1 cellular context compared by ENCODE assay signal in the genomic region with DNA sequence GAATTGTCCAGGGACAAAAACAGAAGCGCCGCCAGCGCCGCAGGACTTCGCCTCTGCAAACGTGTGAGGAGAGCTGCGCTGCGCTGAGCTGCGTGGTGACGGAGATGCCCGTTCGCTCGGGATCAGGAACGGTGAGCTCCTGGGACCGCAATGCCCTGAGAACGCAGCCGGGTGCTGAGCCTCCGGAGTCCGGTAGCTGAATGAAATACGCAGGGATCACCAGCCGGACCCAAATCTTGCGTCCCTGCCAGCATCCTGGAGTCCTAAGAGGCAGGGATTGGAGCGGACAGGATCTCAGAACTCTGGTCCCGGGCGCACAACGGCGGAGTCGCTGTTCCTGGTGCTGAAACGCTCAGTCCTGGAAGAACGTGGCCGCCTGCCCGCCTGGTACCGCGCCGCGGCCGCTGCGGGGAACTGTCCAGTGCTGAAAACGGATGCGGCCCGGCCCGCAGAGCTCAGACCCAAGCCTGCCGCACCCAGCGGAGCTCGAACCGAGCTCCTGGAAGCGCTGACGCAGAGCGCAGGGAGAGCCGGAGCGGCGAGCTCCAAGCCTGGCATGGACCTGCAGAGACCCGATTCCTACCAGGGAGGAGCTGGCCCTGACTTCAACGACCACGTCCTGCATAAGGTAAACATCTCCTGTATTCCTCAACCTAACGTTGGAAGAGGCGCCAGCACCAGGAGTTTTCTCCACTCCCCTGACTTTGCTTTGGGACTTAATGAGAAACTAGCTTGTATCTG.
TF ChIP-seq lines count a peak whose summit lies in the region.

No MANE protein-coding gene starts in this region.

TF ChIP-seq in HepG2, 621 proteins besides CTCF, POLR2A, EP300 and RAD21 (continued from another document and continues in another):
- TF ChIP-seq, protein P1, sequence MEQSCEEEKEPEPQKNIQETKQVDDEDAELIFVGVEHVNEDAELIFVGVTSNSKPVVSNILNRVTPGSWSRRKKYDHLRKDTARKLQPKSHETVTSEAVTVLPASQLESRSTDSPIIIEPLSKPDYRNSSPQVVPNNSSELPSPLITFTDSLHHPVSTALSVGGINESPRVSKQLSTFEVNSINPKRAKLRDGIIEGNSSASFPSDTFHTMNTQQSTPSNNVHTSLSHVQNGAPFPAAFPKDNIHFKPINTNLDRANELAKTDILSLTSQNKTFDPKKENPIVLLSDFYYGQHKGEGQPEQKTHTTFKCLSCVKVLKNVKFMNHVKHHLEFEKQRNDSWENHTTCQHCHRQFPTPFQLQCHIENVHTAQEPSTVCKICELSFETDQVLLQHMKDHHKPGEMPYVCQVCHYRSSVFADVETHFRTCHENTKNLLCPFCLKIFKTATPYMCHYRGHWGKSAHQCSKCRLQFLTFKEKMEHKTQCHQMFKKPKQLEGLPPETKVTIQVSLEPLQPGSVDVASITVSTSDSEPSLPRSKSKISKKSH (CRISPR knock-in tag; IDR thresholded peaks at IDR 0.05; ENCODE audit: borderline replicate concordance) = peak; percentile 100
- TF ChIP-seq KDM4B (CRISPR knock-in tag; IDR thresholded peaks at IDR 0.05) = peak; percentile 100
- TF ChIP-seq, protein P2, sequence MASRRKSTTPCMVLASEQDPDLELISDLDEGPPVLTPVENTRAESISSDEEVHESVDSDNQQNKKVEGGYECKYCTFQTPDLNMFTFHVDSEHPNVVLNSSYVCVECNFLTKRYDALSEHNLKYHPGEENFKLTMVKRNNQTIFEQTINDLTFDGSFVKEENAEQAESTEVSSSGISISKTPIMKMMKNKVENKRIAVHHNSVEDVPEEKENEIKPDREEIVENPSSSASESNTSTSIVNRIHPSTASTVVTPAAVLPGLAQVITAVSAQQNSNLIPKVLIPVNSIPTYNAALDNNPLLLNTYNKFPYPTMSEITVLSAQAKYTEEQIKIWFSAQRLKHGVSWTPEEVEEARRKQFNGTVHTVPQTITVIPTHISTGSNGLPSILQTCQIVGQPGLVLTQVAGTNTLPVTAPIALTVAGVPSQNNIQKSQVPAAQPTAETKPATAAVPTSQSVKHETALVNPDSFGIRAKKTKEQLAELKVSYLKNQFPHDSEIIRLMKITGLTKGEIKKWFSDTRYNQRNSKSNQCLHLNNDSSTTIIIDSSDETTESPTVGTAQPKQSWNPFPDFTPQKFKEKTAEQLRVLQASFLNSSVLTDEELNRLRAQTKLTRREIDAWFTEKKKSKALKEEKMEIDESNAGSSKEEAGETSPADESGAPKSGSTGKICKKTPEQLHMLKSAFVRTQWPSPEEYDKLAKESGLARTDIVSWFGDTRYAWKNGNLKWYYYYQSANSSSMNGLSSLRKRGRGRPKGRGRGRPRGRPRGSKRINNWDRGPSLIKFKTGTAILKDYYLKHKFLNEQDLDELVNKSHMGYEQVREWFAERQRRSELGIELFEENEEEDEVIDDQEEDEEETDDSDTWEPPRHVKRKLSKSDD (CRISPR knock-in tag; IDR thresholded peaks at IDR 0.05; ENCODE audit: low read depth) = peak; percentile 99
- peak; percentile 99 for TF ChIP-seq MEF2D (CRISPR knock-in tag; IDR thresholded peaks at IDR 0.05)
- TF ChIP-seq, protein P3, sequence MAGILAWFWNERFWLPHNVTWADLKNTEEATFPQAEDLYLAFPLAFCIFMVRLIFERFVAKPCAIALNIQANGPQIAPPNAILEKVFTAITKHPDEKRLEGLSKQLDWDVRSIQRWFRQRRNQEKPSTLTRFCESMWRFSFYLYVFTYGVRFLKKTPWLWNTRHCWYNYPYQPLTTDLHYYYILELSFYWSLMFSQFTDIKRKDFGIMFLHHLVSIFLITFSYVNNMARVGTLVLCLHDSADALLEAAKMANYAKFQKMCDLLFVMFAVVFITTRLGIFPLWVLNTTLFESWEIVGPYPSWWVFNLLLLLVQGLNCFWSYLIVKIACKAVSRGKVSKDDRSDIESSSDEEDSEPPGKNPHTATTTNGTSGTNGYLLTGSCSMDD (CRISPR knock-in tag; IDR thresholded peaks at IDR 0.05) = peak; percentile 99
- no peak for TF ChIP-seq TBX3 (IDR thresholded peaks at IDR 0.05; ENCODE audit: borderline replicate concordance)
- peak; percentile 100 for TF ChIP-seq MXI1 (IDR thresholded peaks at IDR 0.05; ENCODE audit: borderline replicate concordance, low read depth, low read length)
- TF ChIP-seq ZNF343 (CRISPR knock-in tag; IDR thresholded peaks at IDR 0.05) = peak; percentile 99
- peak; percentile 93 for TF ChIP-seq ZNF3 (CRISPR knock-in tag; IDR thresholded peaks at IDR 0.05)
- TF ChIP-seq HOXA7 (CRISPR knock-in tag; IDR thresholded peaks at IDR 0.05) = peak; percentile 99
- peak; percentile 96 for TF ChIP-seq ZKSCAN5 (CRISPR knock-in tag; IDR thresholded peaks at IDR 0.05)
- TF ChIP-seq MIER3 (CRISPR knock-in tag; IDR thresholded peaks at IDR 0.05; ENCODE audit: borderline replicate concordance) = peak; percentile 100
- peak; percentile 56; the same call in 1 of the 2 replicates for TF ChIP-seq TRIM24 (CRISPR knock-in tag; IDR thresholded peaks at IDR 0.05)
- TF ChIP-seq ZNF83 (CRISPR knock-in tag; IDR thresholded peaks at IDR 0.05; ENCODE audit: borderline replicate concordance) = peak; percentile 100
- peak; percentile 99 for TF ChIP-seq ZNF839 (CRISPR knock-in tag; IDR thresholded peaks at IDR 0.05; ENCODE audit: borderline replicate concordance)
- TF ChIP-seq NKX3-1 (CRISPR knock-in tag; IDR thresholded peaks at IDR 0.05) = peak; percentile 100
- peak; percentile 100 for TF ChIP-seq MEIS1 (CRISPR knock-in tag; IDR thresholded peaks at IDR 0.05; ENCODE audit: borderline replicate concordance)
- peak; percentile 55; the same call in 1 of the 2 replicates for TF ChIP-seq SETDB1 (CRISPR knock-in tag; IDR thresholded peaks at IDR 0.05; ENCODE audit: borderline replicate concordance)
- no peak for TF ChIP-seq ZKSCAN1 (IDR thresholded peaks at IDR 0.05; ENCODE audit: low read length)
- TF ChIP-seq, protein P4, sequence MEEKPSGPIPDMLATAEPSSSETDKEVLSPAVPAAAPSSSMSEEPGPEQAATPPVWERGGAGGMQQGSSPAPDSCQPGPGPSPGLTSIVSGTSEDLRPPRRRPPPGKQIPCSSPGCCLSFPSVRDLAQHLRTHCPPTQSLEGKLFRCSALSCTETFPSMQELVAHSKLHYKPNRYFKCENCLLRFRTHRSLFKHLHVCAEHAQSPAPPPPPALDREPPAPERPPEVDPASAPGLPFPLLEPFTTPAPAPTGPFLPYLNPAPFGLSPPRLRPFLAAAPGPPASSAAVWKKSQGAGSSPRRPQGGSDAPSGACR (CRISPR knock-in tag; IDR thresholded peaks at IDR 0.05) = peak; percentile 100
- TF ChIP-seq, protein P5, sequence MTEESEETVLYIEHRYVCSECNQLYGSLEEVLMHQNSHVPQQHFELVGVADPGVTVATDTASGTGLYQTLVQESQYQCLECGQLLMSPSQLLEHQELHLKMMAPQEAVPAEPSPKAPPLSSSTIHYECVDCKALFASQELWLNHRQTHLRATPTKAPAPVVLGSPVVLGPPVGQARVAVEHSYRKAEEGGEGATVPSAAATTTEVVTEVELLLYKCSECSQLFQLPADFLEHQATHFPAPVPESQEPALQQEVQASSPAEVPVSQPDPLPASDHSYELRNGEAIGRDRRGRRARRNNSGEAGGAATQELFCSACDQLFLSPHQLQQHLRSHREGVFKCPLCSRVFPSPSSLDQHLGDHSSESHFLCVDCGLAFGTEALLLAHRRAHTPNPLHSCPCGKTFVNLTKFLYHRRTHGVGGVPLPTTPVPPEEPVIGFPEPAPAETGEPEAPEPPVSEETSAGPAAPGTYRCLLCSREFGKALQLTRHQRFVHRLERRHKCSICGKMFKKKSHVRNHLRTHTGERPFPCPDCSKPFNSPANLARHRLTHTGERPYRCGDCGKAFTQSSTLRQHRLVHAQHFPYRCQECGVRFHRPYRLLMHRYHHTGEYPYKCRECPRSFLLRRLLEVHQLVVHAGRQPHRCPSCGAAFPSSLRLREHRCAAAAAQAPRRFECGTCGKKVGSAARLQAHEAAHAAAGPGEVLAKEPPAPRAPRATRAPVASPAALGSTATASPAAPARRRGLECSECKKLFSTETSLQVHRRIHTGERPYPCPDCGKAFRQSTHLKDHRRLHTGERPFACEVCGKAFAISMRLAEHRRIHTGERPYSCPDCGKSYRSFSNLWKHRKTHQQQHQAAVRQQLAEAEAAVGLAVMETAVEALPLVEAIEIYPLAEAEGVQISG (CRISPR knock-in tag; IDR thresholded peaks at IDR 0.05) = peak; percentile 97
- peak; percentile 100 for TF ChIP-seq REL (CRISPR knock-in tag; conservative IDR thresholded peaks at IDR 0.05)
- peak; percentile 100 for TF ChIP-seq ETV6 (CRISPR knock-in tag; conservative IDR thresholded peaks at IDR 0.05)
- TF ChIP-seq AGO1 (IDR thresholded peaks at IDR 0.05; ENCODE audit: low read depth, low read length, poor library complexity, severe bottlenecking) = peak; percentile 54
- peak; percentile 100 for TF ChIP-seq ZFP82 (CRISPR knock-in tag; IDR thresholded peaks at IDR 0.05; ENCODE audit: borderline replicate concordance)
- peak; percentile 100 for TF ChIP-seq PAX8 (CRISPR knock-in tag; IDR thresholded peaks at IDR 0.05; ENCODE audit: borderline replicate concordance)
- TF ChIP-seq, protein P6, sequence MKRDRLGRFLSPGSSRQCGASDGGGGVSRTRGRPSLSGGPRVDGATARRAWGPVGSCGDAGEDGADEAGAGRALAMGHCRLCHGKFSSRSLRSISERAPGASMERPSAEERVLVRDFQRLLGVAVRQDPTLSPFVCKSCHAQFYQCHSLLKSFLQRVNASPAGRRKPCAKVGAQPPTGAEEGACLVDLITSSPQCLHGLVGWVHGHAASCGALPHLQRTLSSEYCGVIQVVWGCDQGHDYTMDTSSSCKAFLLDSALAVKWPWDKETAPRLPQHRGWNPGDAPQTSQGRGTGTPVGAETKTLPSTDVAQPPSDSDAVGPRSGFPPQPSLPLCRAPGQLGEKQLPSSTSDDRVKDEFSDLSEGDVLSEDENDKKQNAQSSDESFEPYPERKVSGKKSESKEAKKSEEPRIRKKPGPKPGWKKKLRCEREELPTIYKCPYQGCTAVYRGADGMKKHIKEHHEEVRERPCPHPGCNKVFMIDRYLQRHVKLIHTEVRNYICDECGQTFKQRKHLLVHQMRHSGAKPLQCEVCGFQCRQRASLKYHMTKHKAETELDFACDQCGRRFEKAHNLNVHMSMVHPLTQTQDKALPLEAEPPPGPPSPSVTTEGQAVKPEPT (CRISPR knock-in tag; IDR thresholded peaks at IDR 0.05; ENCODE audit: low read depth) = peak; percentile 99
- TF ChIP-seq HNF4G (IDR thresholded peaks at IDR 0.05; ENCODE audit: borderline replicate concordance, low read depth, low read length) = no peak
- peak; percentile 96 for TF ChIP-seq HNF4G (CRISPR knock-in tag; IDR thresholded peaks at IDR 0.05; ENCODE audit: borderline replicate concordance, low read depth)
- TF ChIP-seq AHR (CRISPR knock-in tag; IDR thresholded peaks at IDR 0.05) = peak; percentile 100
- peak; percentile 97 for TF ChIP-seq RXRB (CRISPR knock-in tag; IDR thresholded peaks at IDR 0.05; ENCODE audit: borderline replicate concordance)
- TF ChIP-seq ZNF879 (CRISPR knock-in tag; IDR thresholded peaks at IDR 0.05) = peak; percentile 100
- peak; percentile 79 for TF ChIP-seq ZNF143 (CRISPR knock-in tag; IDR thresholded peaks at IDR 0.05)
- TF ChIP-seq KLF13 (CRISPR knock-in tag; IDR thresholded peaks at IDR 0.05) = peak; percentile 100
- TF ChIP-seq ZNF296 (CRISPR knock-in tag; conservative IDR thresholded peaks at IDR 0.05) = peak; percentile 99
- peak; percentile 59 for TF ChIP-seq STAG1 (CRISPR knock-in tag; IDR thresholded peaks at IDR 0.05)
- peak; percentile 82 for TF ChIP-seq TAF15 (IDR thresholded peaks at IDR 0.05; ENCODE audit: low read depth, low read length, poor library complexity, severe bottlenecking)
- TF ChIP-seq EHMT2 (IDR thresholded peaks at IDR 0.05; ENCODE audit: borderline replicate concordance, low read depth, low read length) = peak; percentile 100
- TF ChIP-seq RARA (CRISPR knock-in tag; IDR thresholded peaks at IDR 0.05) = peak; percentile 96
- peak; percentile 100 for TF ChIP-seq ZBTB20 (CRISPR knock-in tag; IDR thresholded peaks at IDR 0.05; ENCODE audit: borderline replicate concordance, low read depth)
- TF ChIP-seq ZEB1 (IDR thresholded peaks at IDR 0.05; ENCODE audit: insufficient replicate concordance, low read depth) = no peak
- TF ChIP-seq ZNF790 (CRISPR knock-in tag; IDR thresholded peaks at IDR 0.05; ENCODE audit: borderline replicate concordance) = peak; percentile 100
- TF ChIP-seq, protein P7, sequence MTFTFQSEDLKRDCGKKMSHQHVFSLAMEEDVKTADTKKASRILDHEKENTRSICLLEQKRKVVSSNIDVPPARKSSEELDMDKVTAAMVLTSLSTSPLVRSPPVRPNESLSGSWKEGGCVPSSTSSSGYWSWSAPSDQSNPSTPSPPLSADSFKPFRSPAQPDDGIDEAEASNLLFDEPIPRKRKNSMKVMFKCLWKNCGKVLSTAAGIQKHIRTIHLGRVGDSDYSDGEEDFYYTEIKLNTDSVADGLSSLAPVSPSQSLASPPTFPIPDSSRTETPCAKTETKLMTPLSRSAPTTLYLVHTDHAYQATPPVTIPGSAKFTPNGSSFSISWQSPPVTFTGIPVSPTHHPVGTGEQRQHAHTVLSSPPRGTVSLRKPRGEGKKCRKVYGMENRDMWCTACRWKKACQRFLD (CRISPR knock-in tag; IDR thresholded peaks at IDR 0.05; ENCODE audit: borderline replicate concordance) = peak; percentile 100
- TF ChIP-seq YY1 (IDR thresholded peaks at IDR 0.05; ENCODE audit: insufficient read depth, insufficient replicate concordance, low read depth, low read length) = peak; percentile 69
- TF ChIP-seq ZNF737 (CRISPR knock-in tag; IDR thresholded peaks at IDR 0.05; ENCODE audit: borderline replicate concordance) = peak; percentile 100
- TF ChIP-seq ZFP36L2 (CRISPR knock-in tag; IDR thresholded peaks at IDR 0.05) = peak; percentile 99
- TF ChIP-seq, protein P8, sequence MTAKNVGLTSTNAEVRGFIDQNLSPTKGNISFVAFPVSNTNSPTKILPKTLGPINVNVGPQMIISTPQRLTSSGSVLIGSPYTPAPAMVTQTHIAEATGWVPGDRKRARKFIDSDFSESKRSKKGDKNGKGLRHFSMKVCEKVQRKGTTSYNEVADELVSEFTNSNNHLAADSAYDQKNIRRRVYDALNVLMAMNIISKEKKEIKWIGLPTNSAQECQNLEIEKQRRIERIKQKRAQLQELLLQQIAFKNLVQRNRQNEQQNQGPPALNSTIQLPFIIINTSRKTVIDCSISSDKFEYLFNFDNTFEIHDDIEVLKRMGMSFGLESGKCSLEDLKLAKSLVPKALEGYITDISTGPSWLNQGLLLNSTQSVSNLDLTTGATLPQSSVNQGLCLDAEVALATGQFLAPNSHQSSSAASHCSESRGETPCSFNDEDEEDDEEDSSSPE (CRISPR knock-in tag; IDR thresholded peaks at IDR 0.05) = peak; percentile 92
- TF ChIP-seq ZSCAN31 (CRISPR knock-in tag; IDR thresholded peaks at IDR 0.05; ENCODE audit: low read depth) = peak; percentile 100
- TF ChIP-seq ZNF333 (CRISPR knock-in tag; IDR thresholded peaks at IDR 0.05; ENCODE audit: borderline replicate concordance) = peak; percentile 100
- peak; percentile 71; the same call in 1 of the 2 replicates for TF ChIP-seq HHEX (CRISPR knock-in tag; IDR thresholded peaks at IDR 0.05)
- peak; percentile 100 for TF ChIP-seq ZNF772 (CRISPR knock-in tag; IDR thresholded peaks at IDR 0.05)
- peak; percentile 98 for TF ChIP-seq FOXO1 (CRISPR knock-in tag; IDR thresholded peaks at IDR 0.05)
- TF ChIP-seq ZNF232 (CRISPR knock-in tag; IDR thresholded peaks at IDR 0.05; ENCODE audit: borderline replicate concordance) = peak; percentile 100
- no peak for TF ChIP-seq MAZ (IDR thresholded peaks at IDR 0.05; ENCODE audit: borderline replicate concordance, low read depth, low read length)
- TF ChIP-seq MAZ (CRISPR knock-in tag; IDR thresholded peaks at IDR 0.05; ENCODE audit: low read depth) = peak; percentile 100
